ENCODE assay signal across 17 cellular contexts in the genomic region with DNA sequence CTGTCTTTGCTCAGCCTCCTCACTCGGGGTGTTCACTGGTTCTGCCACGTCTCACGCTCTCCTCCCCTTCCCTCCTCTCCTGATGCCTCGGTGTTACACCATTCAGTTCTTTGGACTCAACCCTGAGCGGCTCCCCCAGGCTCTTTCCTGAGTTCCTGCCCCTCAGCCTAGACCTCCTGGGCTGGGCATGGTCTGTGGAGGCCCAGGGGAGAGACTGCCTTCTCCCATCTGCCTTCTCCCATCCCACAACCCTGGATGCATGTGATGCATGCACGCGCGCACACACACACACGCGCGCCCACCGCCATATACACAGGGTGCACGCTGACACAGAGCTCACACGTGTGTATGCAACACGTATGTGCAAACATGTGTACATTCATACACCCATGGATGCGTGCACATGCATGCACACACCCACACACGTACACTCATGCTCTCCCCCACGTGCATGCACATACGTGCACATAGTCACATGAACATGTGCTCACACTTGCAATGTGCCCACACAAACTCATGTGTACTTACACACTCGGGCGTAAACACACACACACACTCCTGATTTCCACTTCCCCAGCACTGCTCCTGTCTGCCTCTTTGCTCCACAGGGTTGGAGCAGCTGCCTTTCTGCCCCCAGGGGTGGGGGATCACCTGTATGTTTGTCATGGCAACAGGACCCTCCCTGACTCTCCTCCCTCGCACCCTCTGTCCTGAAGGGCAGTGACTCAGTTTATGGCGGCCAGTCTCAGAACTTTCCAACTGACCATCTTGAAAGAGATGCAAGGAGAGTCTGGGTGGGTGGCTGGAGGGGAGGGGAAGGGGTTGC. TPM values are rescaled to one million over a fixed set of nuclear protein-coding genes. Genes with fewer than 3 reads are reported as not detected.
"Had no signal": no experiment of that assay in that cellular context is flagged by ENCODE, and none has a peak within 500 bp of the region (broad histone marks: within the 10 kb centered on the region; RNA-seq: fewer than 3 reads in every experiment).

No MANE protein-coding gene starts in this region.

- H3K9me3 Mint-ChIP-seq: activated naive CD8-positive, alpha-beta T cell treated with anti-CD3 and anti-CD28 coated beads for 36 hours had no signal

- DNase-seq: activated CD4-positive, alpha-beta T cell treated with anti-CD3 and anti-CD28 coated beads, Interleukin-2, amount 50 U/mL, for 1 hour; activated CD8-positive, alpha-beta memory T cell treated with anti-CD3 and anti-CD28 coated beads for 24 hours; activated naive CD8-positive, alpha-beta T cell treated with anti-CD3 and anti-CD28 coated beads for 36 hours; amygdala; body of pancreas; cortex of kidney; effector CD8-positive, alpha-beta T cell; heart right ventricle; natural killer cell; psoas muscle; right lobe of liver; T-helper 9 cell had no signal

- H3K27ac Mint-ChIP-seq: activated naive CD8-positive, alpha-beta T cell treated with anti-CD3 and anti-CD28 coated beads for 36 hours; natural killer cell had no signal

- H3K27me3 ChIP-seq: body of pancreas, right lobe of liver had no signal

- H3K36me3 ChIP-seq: heart right ventricle, right lobe of liver had no signal

- H3K4me3 Mint-ChIP-seq: activated naive CD8-positive, alpha-beta T cell treated with anti-CD3 and anti-CD28 coated beads for 36 hours; natural killer cell had no signal

- H3K4me3 ChIP-seq: body of pancreas, heart right ventricle, psoas muscle, right lobe of liver, SK-N-MC had no signal

- H3K27ac ChIP-seq: body of pancreas, heart right ventricle, psoas muscle, right lobe of liver, SK-N-MC had no signal

- H3K4me1 Mint-ChIP-seq: natural killer cell had no signal

- H3K36me3 Mint-ChIP-seq: activated naive CD8-positive, alpha-beta T cell treated with anti-CD3 and anti-CD28 coated beads for 36 hours; natural killer cell had no signal

- FAIRE-seq: frontal cortex, islet of Langerhans had no signal

- H3K9me3 ChIP-seq: body of pancreas, psoas muscle, right lobe of liver had no signal

- ATAC-seq: activated CD4-positive, CD25-positive, alpha-beta regulatory T cell treated with anti-CD3 and anti-CD28 coated beads, Interleukin-2, amount 50 U/mL, for 24 hours; body of pancreas; heart right ventricle; left lobe of liver; psoas muscle had no signal

- H3K4me1 ChIP-seq: heart right ventricle, psoas muscle, right lobe of liver had no signal

RNA-seq across cellular contexts. Expression of gene HUNK, which starts 59.0 kb away (rescaled TPM):
- total RNA-seq: natural killer cell had no signal
